8 cellular contexts compared by ENCODE assay signal in the genomic region with DNA sequence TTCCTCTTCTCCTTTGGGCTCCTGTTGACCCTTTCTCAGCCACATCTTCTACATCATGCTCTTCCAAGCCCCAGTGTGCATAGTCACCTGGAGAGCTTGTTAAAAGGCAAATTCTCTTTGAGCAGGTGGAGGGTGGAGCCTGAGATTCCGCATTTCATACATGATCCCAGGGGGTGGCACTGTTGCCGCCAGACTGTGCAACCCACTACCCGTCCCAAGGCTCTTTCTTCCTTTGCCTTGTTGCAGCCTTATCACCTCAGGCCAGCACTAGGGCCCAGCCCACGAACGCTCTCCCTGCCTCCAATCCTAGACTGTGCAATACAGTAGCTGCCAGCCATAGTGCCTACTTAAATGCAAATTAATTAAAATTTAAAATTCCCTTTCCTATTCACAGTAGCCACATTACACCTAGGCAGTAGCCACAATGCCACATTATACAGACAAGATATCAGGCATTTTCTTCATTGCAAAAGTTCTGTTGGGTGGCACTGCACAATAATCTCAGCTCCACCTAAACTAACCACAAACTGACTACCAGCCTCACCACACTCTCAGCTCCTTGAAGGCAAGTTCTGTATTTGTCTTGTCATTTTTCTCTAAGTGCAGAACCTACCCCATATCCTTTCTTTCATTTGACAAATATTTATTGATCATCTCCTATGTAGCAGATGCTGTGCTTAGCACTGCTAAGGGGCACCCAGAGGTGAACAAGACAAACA. TPM values are rescaled to one million over a fixed set of nuclear protein-coding genes. Genes with fewer than 3 reads are reported as not detected.
DNase-seq lines count a peak whose midpoint lies in the region; ATAC-seq and TF ChIP-seq lines count a peak whose summit lies in the region.

No MANE protein-coding gene starts in this region.

- DNase-seq in GM10248 (ENCODE audit: extremely low spot score) (no peak), lower lobe of right lung (no peak), germinal center (ENCODE audit: low spot score) (no peak)

- H3K27me3 ChIP-seq in lower lobe of right lung (ENCODE audit: low read depth), result peaks cover 16% of the 10 kb centered on the region

- H3K4me1 ChIP-seq in lower lobe of right lung, result peaks cover 18% of the 10 kb centered on the region

- no peaks in the 10 kb centered on the region for H3K9me3 ChIP-seq in lower lobe of right lung

- ATAC-seq in lower lobe of right lung (peak; percentile 50 to 58), HG03442 (IDR thresholded peaks at IDR 0.05; ENCODE audit: unreplicated experiment) (no peak), GM21717 (IDR thresholded peaks at IDR 0.05; ENCODE audit: unreplicated experiment) (no peak), HG03460 (IDR thresholded peaks at IDR 0.05; ENCODE audit: unreplicated experiment) (no peak)

- H3K4me3 ChIP-seq in WI38 (ENCODE audit: low read depth, low read length), result no peak overlapping the region
- H3K4me3 ChIP-seq in lower lobe of right lung, result no peak overlapping the region

- POLR2A ChIA-PET in GM10248 (lab: Yijun Ruan, JAX), result no interaction called here

- CTCF ChIA-PET in GM10248 (lab: Yijun Ruan, JAX), result interaction anchor here (1.7 to 7.8 kb wide), 4 partner anchors 19 to 729 kb away, joined by 8 to 198 read pairs (median 67); no protein-coding TSS in a partner anchor

- H3K36me3 ChIP-seq in lower lobe of right lung, result no peaks in the 10 kb centered on the region

- no peak overlapping the region for H3K27ac ChIP-seq in lower lobe of right lung

- TF ChIP-seq CTCF in GM10248 (IDR thresholded peaks at IDR 0.05; ENCODE audit: control extremely low read depth, extremely low read depth, low read depth, missing control alignments) (peak; percentile 6), LNCAP (IDR thresholded peaks at IDR 0.05) (peak; percentile 59; the same call in 1 of the 2 replicates), WI38 (IDR thresholded peaks at IDR 0.05; ENCODE audit: low read depth, low read length) (0 out of 2 replicates have a peak, but pooled peaks have one; percentile 10), lower lobe of right lung (IDR thresholded peaks at IDR 0.05) (peak; percentile 33)

- intact Hi-C loops in lower lobe of right lung (cut with DNase I), result loop anchor here (5.0 kb wide), 1 partner anchor 71 kb away; no protein-coding TSS in a partner anchor

RNA-seq across cellular contexts. Expression of gene KCNJ5, which starts 4.6 kb away (rescaled TPM):
- 12.9 TPM for total RNA-seq in lower lobe of right lung

RNA-seq across cellular contexts. Expression of gene KCNJ1, which starts 19.5 kb away (rescaled TPM):
- total RNA-seq in lower lobe of right lung, result 0.18 TPM

RNA-seq across cellular contexts. Expression of gene TP53AIP1, which starts 56.1 kb away (rescaled TPM):
- not detected for total RNA-seq in lower lobe of right lung

Comparison
In these comparisons a context has a peak if more than half of its experiments do, and no peak if none do; other contexts are left out.
1. CTCF ChIP-seq: peak in every context shown above with its lines; median percentile 59 in LNCAP; 33 in lower lobe of right lung; 10 in WI38; 6 in GM10248.
2. ATAC-seq: peak in lower lobe of right lung (2 of 2); none in HG03442 (single experiment), GM21717 (single experiment) and HG03460 (single experiment).